Comparison of ENCODE assay signal across 11 cellular contexts in the genomic region with DNA sequence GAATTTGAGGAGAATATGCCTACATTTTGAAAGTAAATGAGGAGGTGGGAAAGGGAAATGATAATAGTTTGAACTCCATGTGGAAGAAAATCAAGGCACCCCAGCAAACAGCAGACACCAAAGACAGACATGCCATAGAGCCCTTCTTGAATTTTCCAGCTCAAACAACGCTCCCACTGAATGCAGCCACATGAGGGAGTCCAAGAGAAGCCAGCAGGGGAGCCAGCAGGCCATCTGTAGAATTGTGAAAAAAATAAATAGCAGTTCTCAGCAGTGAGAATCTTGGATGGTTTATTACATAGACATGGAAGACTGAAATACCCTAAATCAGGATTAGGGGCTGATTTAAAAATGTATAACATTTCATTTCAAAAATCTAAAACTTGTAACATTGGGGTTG.
DNase-seq lines count a peak whose midpoint lies in the region; ATAC-seq, FAIRE-seq and TF ChIP-seq lines count a peak whose summit lies in the region.
"Had no signal": no experiment of that assay in that cellular context is flagged by ENCODE, and none has a peak within 500 bp of the region (broad histone marks: within the 10 kb centered on the region; RNA-seq: fewer than 3 reads in every experiment).

No MANE protein-coding gene starts in this region.

- no peak overlapping the region for H3K4me3 Mint-ChIP-seq in immature natural killer cell
- H3K4me3 Mint-ChIP-seq: activated naive CD8-positive, alpha-beta T cell; T-helper 1 cell treated with Interleukin-12 subunit alpha and Interleukin-12 subunit beta and Interleukin-4 antibody, amounts not matched to agents 30 μg/mL and 1 μg/mL, for 36 hours had no signal

- TF ChIP-seq CTCF in AG04449 (IDR thresholded peaks at IDR 0.05; ENCODE audit: insufficient read depth, low read length, missing control alignments) (peak; percentile 7), keratinocyte (optimal IDR thresholded peaks at IDR 0.05 in 1 of 3, IDR thresholded peaks at IDR 0.05 in 1 of 3, conservative IDR thresholded peaks at IDR 0.05 in 1 of 3; ENCODE audit: extremely low read depth in 1 of 3, insufficient read depth in 2 of 3, low read length in 3 of 3) (peak; percentile 52 to 71 (median 53))

- CTCF ChIA-PET in AG04449 (lab: Yijun Ruan, JAX) = interaction anchor here (0.7 kb wide), 1 partner anchor 338 kb away, joined by 3 read pairs; no protein-coding TSS in a partner anchor

- H4K20me1 ChIP-seq in keratinocyte (ENCODE audit: control insufficient read depth, extremely low read depth, insufficient read depth, low read length) = no peaks in the 10 kb centered on the region

- H3K9ac ChIP-seq in adipocyte (ENCODE audit: low read length) (no peak overlapping the region), keratinocyte (ENCODE audit: control insufficient read depth, extremely low read depth, insufficient read depth, low read length) (no peak overlapping the region)

- no peaks in the 10 kb centered on the region for H3K9me1 ChIP-seq in keratinocyte (ENCODE audit: control insufficient read depth, extremely low read depth, insufficient read depth, low read length)

- H3K36me3 ChIP-seq in adipocyte (ENCODE audit: control insufficient read depth, insufficient read depth, low read length, severe bottlenecking) = no peaks in the 10 kb centered on the region
- H3K36me3 ChIP-seq in keratinocyte (ENCODE audit: control insufficient read depth in 2 of 2, extremely low read depth in 1 of 2, insufficient read depth in 2 of 2, low read length in 2 of 2) = no peaks in the 10 kb centered on the region

- DNase-seq in AG04449 (ENCODE audit: low read depth, low spot score) (no peak), HK-2 (ENCODE audit: unreplicated experiment) (peak; percentile 25), adipocyte (ENCODE audit: low read depth) (peak; percentile 0), keratinocyte (ENCODE audit: low read depth, low spot score) (no peak), RPMI8226 (no peak), immature natural killer cell (no peak)
- no peak for DNase-seq in activated CD4-positive, alpha-beta T cell treated with anti-CD3 and anti-CD28 coated beads for 1 hour
- DNase-seq: DMS79 had no signal

- H3K4me1 Mint-ChIP-seq in immature natural killer cell = no peaks in the 10 kb centered on the region

- no peaks in the 10 kb centered on the region for H3K4me1 ChIP-seq in adipocyte (ENCODE audit: control insufficient read depth, insufficient read depth, low read length)
- no peaks in the 10 kb centered on the region for H3K4me1 ChIP-seq in keratinocyte (ENCODE audit: control insufficient read depth, extremely low read depth, insufficient read depth, low read length)

- POLR2A ChIA-PET in AG04449 (lab: Yijun Ruan, JAX) = no interaction called here

- H3K27me3 ChIP-seq in adipocyte (replicated peaks; ENCODE audit: control insufficient read depth, insufficient read depth, low read length) (no peaks in the 10 kb centered on the region), keratinocyte (ENCODE audit: control insufficient read depth, extremely low read depth, insufficient read depth, low read length) (no peaks in the 10 kb centered on the region)

- dilution Hi-C loops in keratinocyte (cut with MboI; ENCODE audit: extremely low pct_ligation_motif_present, low sequenced_read_pairs) = no loop called here

- no peaks in the 10 kb centered on the region for H3K36me3 Mint-ChIP-seq in immature natural killer cell
- H3K36me3 Mint-ChIP-seq: activated naive CD8-positive, alpha-beta T cell had no signal

- H3K27me3 Mint-ChIP-seq in immature natural killer cell (ENCODE audit: low read depth in 3 of 3) = peaks cover 0 to 3% (median 2%) of the 10 kb centered on the region in 3 donors
- H3K27me3 Mint-ChIP-seq: activated naive CD8-positive, alpha-beta T cell had no signal

- H3K27ac Mint-ChIP-seq in immature natural killer cell = no peak overlapping the region
- H3K27ac Mint-ChIP-seq: activated naive CD8-positive, alpha-beta T cell; T-helper 1 cell treated with Interleukin-12 subunit alpha and Interleukin-12 subunit beta and Interleukin-4 antibody, amounts not matched to agents 30 μg/mL and 1 μg/mL, for 36 hours had no signal

- H2AFZ ChIP-seq in keratinocyte (ENCODE audit: control insufficient read depth, low read length) = no peak overlapping the region

- H3K9me3 Mint-ChIP-seq in immature natural killer cell = peaks cover 10 to 60% (median 28%) of the 10 kb centered on the region in 6 donors
- H3K9me3 Mint-ChIP-seq: T-helper 1 cell treated with Interleukin-12 subunit alpha and Interleukin-12 subunit beta and Interleukin-4 antibody, amounts not matched to agents 30 μg/mL and 1 μg/mL, for 36 hours had no signal

- H3K4me2 ChIP-seq in keratinocyte (ENCODE audit: control insufficient read depth, extremely low read depth, insufficient read depth, low read depth, low read length) = no peak overlapping the region

- no peak overlapping the region for H3K27ac ChIP-seq in keratinocyte (ENCODE audit: control insufficient read depth, insufficient read depth, low read length)

- no peaks in the 10 kb centered on the region for H3K79me2 ChIP-seq in keratinocyte (ENCODE audit: control insufficient read depth, insufficient read depth, low read length)

- H3K4me3 ChIP-seq in AG04449 (ENCODE audit: low read depth, low read length) = no peak overlapping the region
- no peak overlapping the region for H3K4me3 ChIP-seq in adipocyte (ENCODE audit: low read length)
- no peak overlapping the region for H3K4me3 ChIP-seq in keratinocyte (ENCODE audit: control insufficient read depth in 2 of 3, extremely low read depth in 1 of 3, insufficient read depth in 2 of 3, low read depth in 1 of 3, low read length in 3 of 3)

- H3K9me3 ChIP-seq in adipocyte (ENCODE audit: control insufficient read depth, low read length) = no peaks in the 10 kb centered on the region
- H3K9me3 ChIP-seq in keratinocyte (ENCODE audit: control insufficient read depth, low read depth, low read length) = no peaks in the 10 kb centered on the region

- ATAC-seq in esophagus mucosa = no peak

- no peak for FAIRE-seq in keratinocyte (lab: Jason Lieb, UNC)

Comparison
In these comparisons a context has a peak if more than half of its experiments do, and no peak if none do; other contexts are left out.
1. DNase-seq: peak in HK-2 (single experiment) and adipocyte (single experiment); none in AG04449 (single experiment), keratinocyte (single experiment), RPMI8226 (single experiment), activated CD4-positive, alpha-beta T cell treated with anti-CD3 and anti-CD28 coated beads for 1 hour (single experiment) and immature natural killer cell (0 of 3).